ENCODE assay signal across 7 cellular contexts in the genomic region with DNA sequence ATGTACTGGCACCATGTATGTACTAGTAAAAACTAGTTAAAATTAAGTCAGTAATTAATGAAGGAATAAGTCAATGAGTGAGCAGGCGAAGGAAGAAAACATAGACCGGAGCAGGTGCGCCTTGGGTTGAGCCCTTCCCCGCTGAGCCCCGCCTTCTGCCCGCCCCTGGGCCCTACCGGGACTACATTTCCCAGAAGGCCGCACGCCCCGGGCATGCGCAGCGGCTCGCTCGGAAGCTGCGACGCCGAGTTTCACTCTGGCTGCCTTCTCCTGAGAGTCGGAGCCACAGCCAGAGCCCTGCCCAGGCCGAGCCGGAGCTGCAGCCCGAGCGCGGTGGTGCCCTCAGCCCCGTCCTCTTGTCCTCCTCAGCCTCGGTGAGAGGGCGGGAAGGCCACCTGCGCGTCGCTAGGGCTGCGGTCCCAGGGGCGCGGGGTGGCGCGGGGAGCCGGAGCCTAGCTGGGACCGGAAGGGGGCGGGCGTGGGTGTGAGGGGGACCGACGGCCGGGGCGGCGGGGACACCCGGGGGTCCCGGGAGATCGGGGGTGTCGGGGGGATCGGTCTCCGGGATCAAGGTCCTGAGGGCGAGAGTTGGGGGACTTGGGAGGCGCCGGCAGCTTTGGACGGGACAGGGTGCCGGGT. TPM values are rescaled to one million over a fixed set of nuclear protein-coding genes. Genes with fewer than 3 reads are reported as not detected.
A peak's percentile ranks its signal among the peaks of the same experiment; 100 is the strongest.
DNase-seq lines count a peak whose midpoint lies in the region; ATAC-seq and TF ChIP-seq lines count a peak whose summit lies in the region.
"Not testable (repeated sequence)": the region's sequence is repeated elsewhere in the genome, so short reads cannot be mapped to it uniquely, and the experiment has no call there.

A gene (plus strand): TSS at position 247 of the 639 bp plus-strand sequence. CDS start 18,801 bp downstream, outside the sequence.

- H3K9me2 ChIP-seq in Karpas-422 (replicated peaks; ENCODE audit: insufficient read depth, low read length), result not testable (repeated sequence)

- peak within 1 kb of the TSS; percentile 67 for H3K4me3 Mint-ChIP-seq in activated CD4-positive, alpha-beta memory T cell treated with anti-CD3 and anti-CD28 coated beads, Interleukin-2, amount 10 ng/mL, durations not matched to agents 7 days and 5 days
- peak within 1 kb of the TSS; percentile 69 for H3K4me3 Mint-ChIP-seq in central memory CD8-positive, alpha-beta T cell

- H3K27me3 Mint-ChIP-seq in activated CD4-positive, alpha-beta memory T cell treated with anti-CD3 and anti-CD28 coated beads, Interleukin-2, amount 10 ng/mL, durations not matched to agents 7 days and 5 days; central memory CD8-positive, alpha-beta T cell: not testable (repeated sequence)

- not testable (repeated sequence) for DNase-seq in Karpas-422, gastrocnemius medialis
- DNase-seq in activated CD4-positive, alpha-beta memory T cell treated with anti-CD3 and anti-CD28 coated beads, Interleukin-2, amount 10 ng/mL, durations not matched to agents 7 days and 5 days, result peak; percentile 62
- peak in 1 of 2 donors; percentile 41 for DNase-seq in central memory CD8-positive, alpha-beta T cell (ENCODE audit: low spot score in 2 of 2)

- H3K4me2 ChIP-seq in Karpas-422 (ENCODE audit: low read depth, low read length, poor library complexity, severe bottlenecking), result not testable (repeated sequence)

- CTCF ChIA-PET in activated CD4-positive, alpha-beta memory T cell treated with anti-CD3 and anti-CD28 coated beads, Interleukin-2, amount 10 ng/mL, durations not matched to agents 7 days and 5 days (lab: Charles Lee), result not testable (repeated sequence)

- H4K20me1 ChIP-seq in Karpas-422 (ENCODE audit: insufficient read depth, low read depth, low read length), result not testable (repeated sequence)

- not testable (repeated sequence) for H3K27me3 ChIP-seq in Karpas-422 (ENCODE audit: low read length); gastrocnemius medialis

- in situ Hi-C loops in gastrocnemius medialis (cut with MboI; ENCODE audit: low sequenced_read_pairs in 4 of 4), result not testable (repeated sequence)

- POLR2A ChIA-PET in activated CD4-positive, alpha-beta memory T cell treated with anti-CD3 and anti-CD28 coated beads, Interleukin-2, amount 10 ng/mL, durations not matched to agents 7 days and 5 days (lab: Charles Lee), result not testable (repeated sequence)

- H3K4me3 ChIP-seq in Karpas-422 (ENCODE audit: low read length), result peak within 1 kb of the TSS; percentile 57; the same call in 1 of the 2 replicates
- peak within 1 kb of the TSS; percentile 49; the same call in 1 of the 2 replicates for H3K4me3 ChIP-seq in iPS-18c (ENCODE audit: insufficient read depth, low read depth, low read length)
- peak within 1 kb of the TSS; percentile 56 to 74 (median 64) for H3K4me3 ChIP-seq in gastrocnemius medialis

- H2AFZ ChIP-seq in Karpas-422 (ENCODE audit: low read length), result not testable (repeated sequence)

- H3K9ac ChIP-seq in Karpas-422 (ENCODE audit: low read length), result peak within 1 kb of the TSS; percentile 59

- peak; percentile 98 for ATAC-seq in GM18907 (IDR thresholded peaks at IDR 0.05; ENCODE audit: unreplicated experiment)
- ATAC-seq in HG02798 (IDR thresholded peaks at IDR 0.05; ENCODE audit: poor library complexity, unreplicated experiment), result peak; percentile 98
- peak; percentile 97 for ATAC-seq in central memory CD8-positive, alpha-beta T cell (replicated peaks; ENCODE audit: extremely low read depth, poor library complexity, severe bottlenecking)
- ATAC-seq in gastrocnemius medialis, result peak; percentile 96 to 97

- H3K27ac ChIP-seq in Karpas-422 (ENCODE audit: low read length), result not testable (repeated sequence)
- peak within 1 kb of the TSS; percentile 72 to 84 (median 76) for H3K27ac ChIP-seq in gastrocnemius medialis

- not testable (repeated sequence) for H3K9me3 Mint-ChIP-seq in activated CD4-positive, alpha-beta memory T cell treated with anti-CD3 and anti-CD28 coated beads, Interleukin-2, amount 10 ng/mL, durations not matched to agents 7 days and 5 days; central memory CD8-positive, alpha-beta T cell

- TF ChIP-seq CTCF in gastrocnemius medialis (IDR thresholded peaks at IDR 0.05 in 4 of 5, conservative IDR thresholded peaks at IDR 0.05 in 1 of 5), result peak in 1 of 5 experiments; percentile 21

- not testable (repeated sequence) for H3K4me1 ChIP-seq in Karpas-422 (ENCODE audit: low read length); gastrocnemius medialis

- H3K27ac Mint-ChIP-seq in activated CD4-positive, alpha-beta memory T cell treated with anti-CD3 and anti-CD28 coated beads, Interleukin-2, amount 10 ng/mL, durations not matched to agents 7 days and 5 days; central memory CD8-positive, alpha-beta T cell (ENCODE audit: low read depth): not testable (repeated sequence)

- not testable (repeated sequence) for H3K4me1 Mint-ChIP-seq in activated CD4-positive, alpha-beta memory T cell treated with anti-CD3 and anti-CD28 coated beads, Interleukin-2, amount 10 ng/mL, durations not matched to agents 7 days and 5 days; central memory CD8-positive, alpha-beta T cell

- not testable (repeated sequence) for TF ChIP-seq POLR2A in gastrocnemius medialis (IDR thresholded peaks at IDR 0.05)

- H3K79me2 ChIP-seq in Karpas-422 (ENCODE audit: low read length), result not testable (repeated sequence)

- not testable (repeated sequence) for H3K36me3 Mint-ChIP-seq in activated CD4-positive, alpha-beta memory T cell treated with anti-CD3 and anti-CD28 coated beads, Interleukin-2, amount 10 ng/mL, durations not matched to agents 7 days and 5 days (ENCODE audit: low read depth); central memory CD8-positive, alpha-beta T cell (ENCODE audit: insufficient read depth)

- not testable (repeated sequence) for H3K36me3 ChIP-seq in Karpas-422 (ENCODE audit: insufficient read depth, low read length); gastrocnemius medialis

- intact Hi-C loops in gastrocnemius medialis (cut with DNase I; ENCODE audit: low total_unique reads), result not testable (repeated sequence)

- H3K9me3 ChIP-seq in Karpas-422 (ENCODE audit: low read length); iPS-18c (ENCODE audit: control insufficient read depth, insufficient read depth, low read length); gastrocnemius medialis: not testable (repeated sequence)

RNA-seq across cellular contexts. Expression of the gene that starts here (rescaled TPM):
- total RNA-seq in Karpas-422 (2014; rRNA removed; shearing (Covaris generic); ENCODE audit: low replicate concordance), result 17.0 and 26.5 TPM in 2 replicates
- total RNA-seq in activated CD4-positive, alpha-beta memory T cell treated with anti-CD3 and anti-CD28 coated beads, Interleukin-2, amount 10 ng/mL, durations not matched to agents 7 days and 5 days, result 10 to 100 TPM; 28.0 to 35.3 TPM
- total RNA-seq in gastrocnemius medialis, result 10 to 100 TPM; 14.8 to 23.2 (median 18.8) TPM
